8 cellular contexts compared by ENCODE assay signal in the genomic region with DNA sequence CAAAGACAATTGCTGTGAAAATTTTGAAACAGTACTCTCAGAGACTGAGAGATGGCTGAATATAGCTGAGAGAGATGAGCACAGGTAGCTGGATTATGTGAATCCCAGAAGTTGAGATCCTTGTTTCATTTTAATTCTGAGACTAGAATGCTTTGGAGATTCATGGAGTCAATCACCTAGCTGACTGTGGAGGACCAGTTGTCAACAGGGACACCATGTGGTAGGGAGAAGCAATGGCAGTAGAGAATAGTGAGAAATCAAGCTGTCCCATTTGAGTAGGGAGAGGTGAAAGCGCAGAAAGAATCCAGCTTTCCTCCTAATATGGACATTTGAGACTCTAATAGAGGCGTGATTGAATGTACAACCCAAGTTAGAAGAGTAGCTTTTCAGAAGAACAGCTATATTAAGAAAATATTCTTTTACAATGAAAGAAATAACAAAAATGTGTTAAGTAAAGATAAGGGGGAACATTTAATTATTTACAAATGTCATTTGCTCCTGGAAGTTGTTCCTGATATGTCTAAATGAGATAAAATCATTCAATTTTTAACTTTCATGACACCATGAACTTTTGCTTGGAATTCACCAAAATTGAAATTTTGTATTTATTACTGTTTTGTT. TPM values are rescaled to one million over a fixed set of nuclear protein-coding genes. Genes with fewer than 3 reads are reported as not detected.
DNase-seq lines count a peak whose midpoint lies in the region; ATAC-seq and TF ChIP-seq lines count a peak whose summit lies in the region.

No MANE protein-coding gene starts in this region.

- peak; percentile 70 for TF ChIP-seq CTCF in KMS-11 (conservative IDR thresholded peaks at IDR 0.05; ENCODE audit: low read depth, low read length)
- TF ChIP-seq CTCF in foreskin fibroblast (IDR thresholded peaks at IDR 0.05; ENCODE audit: low read depth, low read length) = peak; percentile 87
- peak; percentile 77 for TF ChIP-seq CTCF in psoas muscle (IDR thresholded peaks at IDR 0.05)

- H3K36me3 ChIP-seq in KMS-11 (ENCODE audit: insufficient read depth) (no peaks in the 10 kb centered on the region), psoas muscle (ENCODE audit: insufficient read depth in 1 of 2, low read depth in 1 of 2) (no peaks in the 10 kb centered on the region)

- no peaks in the 10 kb centered on the region for H3K4me1 ChIP-seq in KMS-11 (ENCODE audit: low read depth, poor library complexity, severe bottlenecking)
- H3K4me1 ChIP-seq in psoas muscle = no peaks in the 10 kb centered on the region

- H3K9me3 ChIP-seq in psoas muscle = no peaks in the 10 kb centered on the region

- DNase-seq in G401 (ENCODE audit: low spot score) (peak; percentile 43), SK-N-DZ (ENCODE audit: low spot score) (peak; percentile 37), foreskin fibroblast (peak; percentile 70 to 84), psoas muscle (no peak), NCI-H1930 (lab: John Stamatoyannopoulos, UW) (no peak), DMS79 (lab: John Stamatoyannopoulos, UW) (no peak)

- H3K27me3 ChIP-seq in KMS-11 (ENCODE audit: insufficient read depth, low read depth) (no peaks in the 10 kb centered on the region), psoas muscle (ENCODE audit: insufficient read depth in 3 of 3, low read length in 2 of 3) (no peaks in the 10 kb centered on the region)

- H3K27ac ChIP-seq in KMS-11 (no peak overlapping the region), psoas muscle (no peak overlapping the region)

- 16 to 22% (median 18%) methylated on average over 2 of the region's 2 CpGs for WGBS in psoas muscle, 3 donors

- H3K4me3 ChIP-seq in KMS-11 (IDR thresholded peaks at IDR 0.05; ENCODE audit: insufficient read depth, low read depth, low read length) (no peak overlapping the region), foreskin fibroblast (ENCODE audit: low read depth in 1 of 2, low read length in 2 of 2) (no peak overlapping the region), psoas muscle (no peak overlapping the region)

- no peaks in the 10 kb centered on the region for H4K20me1 ChIP-seq in KMS-11 (ENCODE audit: insufficient read depth)

- H3K9ac ChIP-seq in KMS-11 = no peak overlapping the region

- ATAC-seq in GM21529 (IDR thresholded peaks at IDR 0.05; ENCODE audit: unreplicated experiment) = peak; percentile 84
- peak; percentile 80 to 90 (median 84) for ATAC-seq in psoas muscle

- H2AFZ ChIP-seq in KMS-11 (ENCODE audit: low read depth) = no peak overlapping the region

- intact Hi-C loops in psoas muscle (cut with DNase I) = loop anchor here (2.0 to 10.0 kb wide), 5 partner anchors 73 to 573 kb away; no protein-coding TSS in a partner anchor

- in situ Hi-C loops in G401 (cut with HindIII; ENCODE audit: low sequenced_read_pairs) = no loop called here

- no peak overlapping the region for H3K4me2 ChIP-seq in KMS-11

- no peaks in the 10 kb centered on the region for H3K79me2 ChIP-seq in KMS-11 (ENCODE audit: insufficient read depth, low read depth)

RNA-seq across cellular contexts. Expression of gene GLRB, which starts 30.3 kb away (rescaled TPM):
- 5.1 and 8.5 TPM in 2 replicates for total RNA-seq in G401 (2014; rRNA removed; shearing (Covaris generic))
- 0.46 and 1.1 TPM in 2 replicates for polyA plus RNA-seq in SK-N-DZ (2014; cell fraction: cytosol; rRNA removed)
- polyA plus RNA-seq in SK-N-DZ (2014; cell fraction: nucleus; rRNA removed) = 2.7 and 3.4 TPM in 2 replicates
- 1 to 10 TPM; 1.2 to 5.6 (median 3.0) TPM for total RNA-seq in psoas muscle
- polyA plus RNA-seq in psoas muscle = 1 to 10 TPM; 1.2 to 3.8 (median 1.4) TPM

Comparison
In these comparisons a context has a peak if more than half of its experiments do, and no peak if none do; other contexts are left out.
1. DNase-seq: peak in G401 (single experiment), SK-N-DZ (single experiment) and foreskin fibroblast (2 of 2); none in psoas muscle (0 of 2), NCI-H1930 (0 of 2) and DMS79 (single experiment).
2. Peak in every context shown above with its lines, with median percentiles within 50 percentile points of each other: CTCF ChIP-seq.